In the genomic region with DNA sequence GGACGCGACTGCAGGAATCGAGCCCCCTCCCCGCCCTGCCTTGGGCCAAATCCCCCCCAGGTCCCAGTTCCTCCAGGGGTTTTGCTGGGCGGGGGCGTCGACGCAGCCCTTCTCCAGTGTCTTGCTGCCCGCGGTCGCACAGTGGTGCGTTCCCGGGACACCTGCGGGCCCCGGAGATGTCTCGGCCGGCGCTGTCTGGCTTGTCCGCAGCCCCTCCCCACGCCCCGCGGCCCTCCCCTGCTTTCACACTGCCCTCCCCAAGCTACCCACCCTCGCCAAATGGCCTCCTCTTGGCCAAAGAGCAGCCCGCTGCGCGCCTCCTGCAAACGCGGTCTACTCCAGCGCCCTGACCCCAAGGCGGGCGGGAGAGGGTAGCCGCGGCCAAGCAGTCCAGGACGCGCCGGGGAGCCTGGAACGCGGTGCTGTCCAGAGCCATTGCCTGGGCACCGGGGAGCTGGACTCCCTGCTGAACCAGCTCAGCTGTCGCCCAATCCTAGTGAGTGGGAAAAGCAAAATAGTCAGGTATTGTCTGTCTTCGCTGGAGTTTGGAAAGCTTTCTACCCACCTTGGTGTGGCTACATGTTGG, we compare ENCODE assay signal across 8 cellular contexts. TPM values are rescaled to one million over a fixed set of nuclear protein-coding genes. Genes with fewer than 3 reads are reported as not detected.
DNase-seq lines count a peak whose midpoint lies in the region; ATAC-seq and TF ChIP-seq lines count a peak whose summit lies in the region.

No MANE protein-coding gene starts in this region.

- H3K27me3 ChIP-seq in adipocyte (replicated peaks; ENCODE audit: control insufficient read depth, insufficient read depth, low read length) (peaks cover 55% of the 10 kb centered on the region), hepatocyte (peaks cover 64% of the 10 kb centered on the region), skeletal muscle satellite cell (ENCODE audit: control insufficient read depth, insufficient read depth, low read length) (peaks cover 58% of the 10 kb centered on the region)

- TF ChIP-seq CTCF in hepatocyte (IDR thresholded peaks at IDR 0.05; ENCODE audit: poor library complexity) (no peak), GM10266 (IDR thresholded peaks at IDR 0.05; ENCODE audit: control insufficient read depth, insufficient read depth, low read depth, missing control alignments) (no peak)

- no peak overlapping the region for H3K9ac ChIP-seq in adipocyte (ENCODE audit: low read length)
- no peak overlapping the region for H3K9ac ChIP-seq in skeletal muscle satellite cell (ENCODE audit: low read depth, low read length)

- DNase-seq in ELF-1 (ENCODE audit: low read depth, low spot score): peak; percentile 36
- peak; percentile 39 for DNase-seq in adipocyte (ENCODE audit: low read depth)
- DNase-seq in hepatocyte (ENCODE audit: low spot score): no peak
- no peak for DNase-seq in dedifferentiated amniotic fluid mesenchymal stem cell (ENCODE audit: extremely low spot score)
- no peak for DNase-seq in GM10266 (ENCODE audit: extremely low spot score)
- DNase-seq in stimulated activated CD4-positive, alpha-beta T cell treated with anti-CD3 and anti-CD28 coated beads, Interleukin-4, amount 100 ng/mL, for 1 hour: no peak

- H3K4me3 ChIP-seq in adipocyte (ENCODE audit: low read length) (peak overlapping the region; percentile 37), hepatocyte (no peak overlapping the region), skeletal muscle satellite cell (ENCODE audit: low read length) (peak overlapping the region; percentile 62)

- H3K9me2 ChIP-seq in hepatocyte (replicated peaks; ENCODE audit: insufficient read depth): no peaks in the 10 kb centered on the region

- H3K79me2 ChIP-seq in hepatocyte: no peaks in the 10 kb centered on the region

- no peak for ATAC-seq in HG03565 (IDR thresholded peaks at IDR 0.05; ENCODE audit: unreplicated experiment)

- no peak overlapping the region for H3K27ac ChIP-seq in hepatocyte

- H3K4me1 ChIP-seq in adipocyte (ENCODE audit: control insufficient read depth, insufficient read depth, low read length) (peaks cover 14% of the 10 kb centered on the region), hepatocyte (ENCODE audit: insufficient read depth) (peaks cover 11% of the 10 kb centered on the region), skeletal muscle satellite cell (ENCODE audit: control insufficient read depth, insufficient read depth, low read length) (peaks cover 18% of the 10 kb centered on the region)

- H3K4me2 ChIP-seq in hepatocyte: peak overlapping the region; percentile 86
- peak overlapping the region; percentile 75 for H3K4me2 ChIP-seq in skeletal muscle satellite cell (ENCODE audit: low read length)

- H2AFZ ChIP-seq in hepatocyte: no peak overlapping the region

- no peaks in the 10 kb centered on the region for H3K9me3 ChIP-seq in adipocyte (ENCODE audit: control insufficient read depth, low read length)
- H3K9me3 ChIP-seq in hepatocyte (ENCODE audit: low read depth): no peaks in the 10 kb centered on the region
- no peaks in the 10 kb centered on the region for H3K9me3 ChIP-seq in skeletal muscle satellite cell (replicated peaks; ENCODE audit: low read length)

- H3K36me3 ChIP-seq in adipocyte (ENCODE audit: control insufficient read depth, insufficient read depth, low read length, severe bottlenecking) (no peaks in the 10 kb centered on the region), hepatocyte (replicated peaks; ENCODE audit: insufficient read depth, low read depth) (no peaks in the 10 kb centered on the region), skeletal muscle satellite cell (ENCODE audit: insufficient read depth, low read length) (no peaks in the 10 kb centered on the region)

- WGBS in hepatocyte (ENCODE audit: low lambda C conversion rate, missing lambda C conversion rate): 2% methylated on average over 18 of the region's 41 CpGs

- no peaks in the 10 kb centered on the region for H4K20me1 ChIP-seq in hepatocyte (ENCODE audit: insufficient read depth, poor library complexity, severe bottlenecking)

RNA-seq across cellular contexts. Expression of gene TMEM132B, which starts 1.1 kb away (rescaled TPM):
- total RNA-seq in hepatocyte: 0.36 and 0.83 TPM in 2 replicates
- polyA plus RNA-seq in hepatocyte: 0.71 and 1.6 TPM in 2 replicates
- 2.8 and 7.9 TPM in 2 replicates for total RNA-seq in skeletal muscle satellite cell (2012; rRNA removed)

Comparison
In these comparisons a context has a peak if more than half of its experiments do, and no peak if none do; other contexts are left out.
1. DNase-seq: peak in ELF-1 (single experiment) and adipocyte (single experiment); none in hepatocyte (single experiment), dedifferentiated amniotic fluid mesenchymal stem cell (single experiment), GM10266 (single experiment) and stimulated activated CD4-positive, alpha-beta T cell treated with anti-CD3 and anti-CD28 coated beads, Interleukin-4, amount 100 ng/mL, for 1 hour (single experiment).